Comparison of ENCODE assay signal across 7 cellular contexts in genomic region chr13:52565324-52565723, GRCh38.
ATAC-seq lines count a peak whose summit lies in the region.

No MANE protein-coding gene starts in this region.

- ATAC-seq in GM18511 (IDR thresholded peaks at IDR 0.05; ENCODE audit: unreplicated experiment), result peak; percentile 90
- peak; percentile 60 for ATAC-seq in GM19043 (IDR thresholded peaks at IDR 0.05; ENCODE audit: low read depth, unreplicated experiment)
- peak; percentile 92 for ATAC-seq in GM21367 (IDR thresholded peaks at IDR 0.05; ENCODE audit: unreplicated experiment)
- peak; percentile 79 for ATAC-seq in HG02588 (IDR thresholded peaks at IDR 0.05; ENCODE audit: unreplicated experiment)
- ATAC-seq in HG02973 (IDR thresholded peaks at IDR 0.05; ENCODE audit: unreplicated experiment), result peak; percentile 73
- ATAC-seq in HG03175 (IDR thresholded peaks at IDR 0.05; ENCODE audit: unreplicated experiment), result peak; percentile 71
- peak; percentile 90 for ATAC-seq in HG03565 (IDR thresholded peaks at IDR 0.05; ENCODE audit: unreplicated experiment)

Comparison
In these comparisons a context has a peak if more than half of its experiments do, and no peak if none do; other contexts are left out.
1. Peak in every context shown above with its lines: ATAC-seq.